ENCODE assay signal across 24 cellular contexts in genomic region chr11:86490582-86490981, GRCh38.
"Had no signal": no experiment of that assay in that cellular context is flagged by ENCODE, and none has a peak within 500 bp of the region (broad histone marks: within the 10 kb centered on the region; RNA-seq: fewer than 3 reads in every experiment).

No MANE protein-coding gene starts in this region.

- H3K36me3 Mint-ChIP-seq: activated CD4-positive, alpha-beta memory T cell treated with anti-CD3 and anti-CD28 coated beads for 36 hours; activated CD8-positive, alpha-beta memory T cell treated with anti-CD3 and anti-CD28 coated beads, Interleukin-2, amount 10 ng/mL, durations not matched to agents 7 days and 5 days; activated naive CD8-positive, alpha-beta T cell treated with anti-CD3 and anti-CD28 coated beads, Interleukin-2, amount 10 ng/mL, durations not matched to agents 7 days and 5 days; naive B cell; T-cell; WTC11 had no signal

- H3K4me1 ChIP-seq: pancreas had no signal

- H3K9me3 ChIP-seq: gastroesophageal sphincter, heart right ventricle, mucosa of descending colon, pancreas, suprapubic skin, vagina had no signal

- FAIRE-seq: bronchial epithelial cell, pancreas had no signal

- H3K36me3 ChIP-seq: pancreas, suprapubic skin, vagina had no signal

- ATAC-seq: activated CD4-positive, alpha-beta T cell treated with anti-CD3 and anti-CD28 coated beads for 36 hours; activated CD8-positive, alpha-beta memory T cell treated with anti-CD3 and anti-CD28 coated beads, Interleukin-2, amount 10 ng/mL, durations not matched to agents 7 days and 5 days; activated T-helper 17 cell treated with anti-CD3 and anti-CD28 coated beads, Interleukin-2, amount 50 U/mL, for 72 hours; gastroesophageal sphincter; heart right ventricle; mucosa of descending colon; pancreas; sciatic nerve; stimulated activated naive CD8-positive, alpha-beta T cell treated with anti-CD3 and anti-CD28 coated beads, Interleukin-15, amount 100 ng/mL, for 72 hours; T-cell; WTC11 had no signal

- H3K4me2 ChIP-seq: smooth muscle cell had no signal

- H3K27me3 Mint-ChIP-seq: activated CD4-positive, alpha-beta T cell treated with anti-CD3 and anti-CD28 coated beads for 36 hours; activated naive CD8-positive, alpha-beta T cell treated with anti-CD3 and anti-CD28 coated beads, Interleukin-2, amount 10 ng/mL, durations not matched to agents 7 days and 5 days; activated T-helper 17 cell treated with anti-CD3 and anti-CD28 coated beads, Interleukin-2, amount 50 U/mL, for 72 hours; naive B cell; stimulated activated naive CD8-positive, alpha-beta T cell treated with anti-CD3 and anti-CD28 coated beads, Interleukin-15, amount 100 ng/mL, for 72 hours; T-cell had no signal

- DNase-seq: activated CD4-positive, alpha-beta memory T cell treated with anti-CD3 and anti-CD28 coated beads for 36 hours; activated CD4-positive, alpha-beta T cell treated with anti-CD3 and anti-CD28 coated beads for 36 hours; activated CD8-positive, alpha-beta memory T cell treated with anti-CD3 and anti-CD28 coated beads, Interleukin-2, amount 10 ng/mL, durations not matched to agents 7 days and 5 days; activated naive CD4-positive, alpha-beta T cell treated with Interleukin-2 at 50 U/mL for 16 hours; activated naive CD8-positive, alpha-beta T cell treated with anti-CD3 and anti-CD28 coated beads, Interleukin-2, amount 10 ng/mL, durations not matched to agents 7 days and 5 days; anterior cingulate cortex; heart right ventricle; mesenchymal stem cell; mucosa of descending colon; naive B cell; pancreas; stimulated activated CD4-positive, alpha-beta T cell treated with anti-CD3 and anti-CD28 coated beads, Interleukin-4, amount 100 ng/mL, for 1 hour; stimulated activated naive CD8-positive, alpha-beta T cell treated with anti-CD3 and anti-CD28 coated beads, Interleukin-15, amount 100 ng/mL, for 72 hours; T-cell; trophoblast cell had no signal

- H3K4me3 Mint-ChIP-seq: activated CD4-positive, alpha-beta memory T cell treated with anti-CD3 and anti-CD28 coated beads for 36 hours; activated CD4-positive, alpha-beta T cell treated with anti-CD3 and anti-CD28 coated beads for 36 hours; activated CD8-positive, alpha-beta memory T cell treated with anti-CD3 and anti-CD28 coated beads, Interleukin-2, amount 10 ng/mL, durations not matched to agents 7 days and 5 days; activated naive CD8-positive, alpha-beta T cell treated with anti-CD3 and anti-CD28 coated beads, Interleukin-2, amount 10 ng/mL, durations not matched to agents 7 days and 5 days; activated T-helper 17 cell treated with anti-CD3 and anti-CD28 coated beads, Interleukin-2, amount 50 U/mL, for 72 hours; naive B cell; stimulated activated naive CD8-positive, alpha-beta T cell treated with anti-CD3 and anti-CD28 coated beads, Interleukin-15, amount 100 ng/mL, for 72 hours; T-cell; WTC11 had no signal

- H3K27ac Mint-ChIP-seq: activated CD4-positive, alpha-beta memory T cell treated with anti-CD3 and anti-CD28 coated beads for 36 hours; activated CD4-positive, alpha-beta T cell treated with anti-CD3 and anti-CD28 coated beads for 36 hours; activated CD8-positive, alpha-beta memory T cell treated with anti-CD3 and anti-CD28 coated beads, Interleukin-2, amount 10 ng/mL, durations not matched to agents 7 days and 5 days; activated naive CD8-positive, alpha-beta T cell treated with anti-CD3 and anti-CD28 coated beads, Interleukin-2, amount 10 ng/mL, durations not matched to agents 7 days and 5 days; activated T-helper 17 cell treated with anti-CD3 and anti-CD28 coated beads, Interleukin-2, amount 50 U/mL, for 72 hours; naive B cell; stimulated activated naive CD8-positive, alpha-beta T cell treated with anti-CD3 and anti-CD28 coated beads, Interleukin-15, amount 100 ng/mL, for 72 hours; T-cell; WTC11 had no signal

- H3K4me1 Mint-ChIP-seq: activated T-helper 17 cell treated with anti-CD3 and anti-CD28 coated beads, Interleukin-2, amount 50 U/mL, for 72 hours; naive B cell had no signal

- H3K9me3 Mint-ChIP-seq: activated CD4-positive, alpha-beta memory T cell treated with anti-CD3 and anti-CD28 coated beads for 36 hours; activated naive CD8-positive, alpha-beta T cell treated with anti-CD3 and anti-CD28 coated beads, Interleukin-2, amount 10 ng/mL, durations not matched to agents 7 days and 5 days; activated T-helper 17 cell treated with anti-CD3 and anti-CD28 coated beads, Interleukin-2, amount 50 U/mL, for 72 hours; naive B cell; stimulated activated naive CD8-positive, alpha-beta T cell treated with anti-CD3 and anti-CD28 coated beads, Interleukin-15, amount 100 ng/mL, for 72 hours; T-cell; WTC11 had no signal

- H3K27me3 ChIP-seq: gastroesophageal sphincter, heart right ventricle, pancreas, suprapubic skin, vagina had no signal

- H3K4me3 ChIP-seq: gastroesophageal sphincter, heart right ventricle, mucosa of descending colon, pancreas, smooth muscle cell, suprapubic skin, vagina had no signal

- H3K27ac ChIP-seq: epithelial cell of prostate, gastroesophageal sphincter, pancreas, suprapubic skin, vagina had no signal
